ENCODE assay signal across 3 cellular contexts in the genomic region with DNA sequence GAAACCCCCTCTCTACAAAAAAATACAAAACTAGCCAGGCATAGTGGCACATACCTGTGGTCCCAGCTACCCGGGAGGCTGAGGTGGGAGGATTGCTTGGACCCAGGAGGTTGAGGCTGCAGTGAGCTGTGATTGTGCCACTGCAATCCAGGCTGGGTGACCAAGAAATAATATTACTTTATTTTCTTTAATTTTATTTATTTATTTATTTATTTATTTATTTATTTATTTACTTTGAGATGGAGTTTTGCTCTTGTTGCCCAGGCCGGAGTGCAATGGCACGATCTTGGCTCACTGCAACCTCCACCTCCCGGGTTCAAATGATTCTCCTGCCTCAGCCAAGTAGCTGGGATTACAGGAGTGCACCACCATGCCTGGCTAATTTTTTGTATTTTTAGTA. TPM values are rescaled to one million over a fixed set of nuclear protein-coding genes. Genes with fewer than 3 reads are reported as not detected.
"Had no signal": no experiment of that assay in that cellular context is flagged by ENCODE, and none has a peak within 500 bp of the region (broad histone marks: within the 10 kb centered on the region; RNA-seq: fewer than 3 reads in every experiment).

No MANE protein-coding gene starts in this region.

RNA-seq across cellular contexts. Expression of gene ELN, which starts 16.6 kb away (rescaled TPM):
- polyA plus RNA-seq: naive thymus-derived CD4-positive, alpha-beta T cell; neural cell; smooth muscle cell had no signal
